14 cellular contexts compared by ENCODE assay signal in the genomic region with DNA sequence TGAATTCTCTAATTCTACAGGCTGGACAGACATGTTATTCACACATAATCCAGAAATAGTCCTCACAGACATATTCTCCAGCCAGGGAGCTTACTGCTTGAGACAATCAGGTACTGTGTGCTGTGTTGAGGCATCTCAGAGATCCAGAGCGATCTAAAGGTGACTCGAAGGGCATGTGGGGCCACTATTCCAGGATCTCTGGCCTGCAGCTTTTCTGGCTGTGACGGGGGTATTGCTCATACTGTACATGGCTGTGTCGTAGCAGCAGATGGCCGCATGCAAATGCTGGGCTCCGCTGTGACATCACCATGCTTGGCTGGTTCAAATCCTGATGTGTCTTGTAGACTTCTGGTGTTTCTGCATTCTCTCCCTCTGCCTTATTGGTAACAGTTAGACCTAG. TPM values are rescaled to one million over a fixed set of nuclear protein-coding genes. Genes with fewer than 3 reads are reported as not detected.
DNase-seq lines count a peak whose midpoint lies in the region; ATAC-seq and TF ChIP-seq lines count a peak whose summit lies in the region.
"Had no signal": no experiment of that assay in that cellular context is flagged by ENCODE, and none has a peak within 500 bp of the region (broad histone marks: within the 10 kb centered on the region; RNA-seq: fewer than 3 reads in every experiment).

No MANE protein-coding gene starts in this region.

- H3K4me3 ChIP-seq in OCI-LY3 (ENCODE audit: low read length) (no peak overlapping the region), fibroblast of mammary gland (ENCODE audit: control insufficient read depth, low read depth, low read length) (no peak overlapping the region), parathyroid adenoma (ENCODE audit: low read depth, low read length) (no peak overlapping the region), upper lobe of right lung (no peak overlapping the region)
- H3K4me3 ChIP-seq: A549, BLaER1, SK-N-MC had no signal

- H3K4me3 Mint-ChIP-seq in activated naive CD8-positive, alpha-beta T cell treated with anti-CD3 and anti-CD28 coated beads, Interleukin-2, amount 10 ng/mL, durations not matched to agents 7 days and 5 days: no peak overlapping the region
- H3K4me3 Mint-ChIP-seq in activated naive CD8-positive, alpha-beta T cell treated with anti-CD3 and anti-CD28 coated beads for 36 hours: no peak overlapping the region
- H3K4me3 Mint-ChIP-seq: CD4-positive, alpha-beta memory T cell; IgD-negative memory B cell had no signal

- POLR2A ChIA-PET in activated naive CD8-positive, alpha-beta T cell treated with anti-CD3 and anti-CD28 coated beads, Interleukin-2, amount 10 ng/mL, durations not matched to agents 7 days and 5 days (lab: Charles Lee): interaction anchor here (1.3 kb wide), 1 partner anchor 80 kb away, joined by 4 read pairs; the partner anchor contains the start of gene SLC17A5

- H3K27ac ChIP-seq in OCI-LY3 (ENCODE audit: low read length) (no peak overlapping the region), parathyroid adenoma (peak overlapping the region; percentile 2), upper lobe of right lung (no peak overlapping the region)
- H3K27ac ChIP-seq: A549, BLaER1, HL-60, SK-N-MC had no signal

- peaks cover 3% of the 10 kb centered on the region for H3K27me3 Mint-ChIP-seq in activated naive CD8-positive, alpha-beta T cell treated with anti-CD3 and anti-CD28 coated beads, Interleukin-2, amount 10 ng/mL, durations not matched to agents 7 days and 5 days
- no peaks in the 10 kb centered on the region for H3K27me3 Mint-ChIP-seq in activated naive CD8-positive, alpha-beta T cell treated with anti-CD3 and anti-CD28 coated beads for 36 hours
- H3K27me3 Mint-ChIP-seq: IgD-negative memory B cell had no signal

- peak overlapping the region; percentile 23 for H3K27ac Mint-ChIP-seq in activated naive CD8-positive, alpha-beta T cell treated with anti-CD3 and anti-CD28 coated beads, Interleukin-2, amount 10 ng/mL, durations not matched to agents 7 days and 5 days
- no peak overlapping the region for H3K27ac Mint-ChIP-seq in activated naive CD8-positive, alpha-beta T cell treated with anti-CD3 and anti-CD28 coated beads for 36 hours
- H3K27ac Mint-ChIP-seq: CD4-positive, alpha-beta memory T cell had no signal

- H3K27me3 ChIP-seq in OCI-LY3 (ENCODE audit: low read depth, low read length) (no peaks in the 10 kb centered on the region), parathyroid adenoma (ENCODE audit: control insufficient read depth, insufficient read depth, low read length) (no peaks in the 10 kb centered on the region), upper lobe of right lung (no peaks in the 10 kb centered on the region)
- H3K27me3 ChIP-seq: BLaER1 had no signal

- H3K9me3 ChIP-seq in OCI-LY3 (ENCODE audit: insufficient read depth, low read length) (no peaks in the 10 kb centered on the region), parathyroid adenoma (ENCODE audit: control insufficient read depth, low read length) (no peaks in the 10 kb centered on the region), upper lobe of right lung (no peaks in the 10 kb centered on the region)
- H3K9me3 ChIP-seq: A549, BLaER1 had no signal

- H3K79me2 ChIP-seq in OCI-LY3 (ENCODE audit: low read length): no peaks in the 10 kb centered on the region
- peaks cover 37% of the 10 kb centered on the region for H3K79me2 ChIP-seq in parathyroid adenoma

- ATAC-seq in activated naive CD8-positive, alpha-beta T cell treated with anti-CD3 and anti-CD28 coated beads, Interleukin-2, amount 10 ng/mL, durations not matched to agents 7 days and 5 days (ENCODE audit: low read depth): no peak
- ATAC-seq in upper lobe of right lung (no peak), left colon (no peak)

- H3K9me3 Mint-ChIP-seq in activated naive CD8-positive, alpha-beta T cell treated with anti-CD3 and anti-CD28 coated beads, Interleukin-2, amount 10 ng/mL, durations not matched to agents 7 days and 5 days: no peaks in the 10 kb centered on the region
- H3K9me3 Mint-ChIP-seq in activated naive CD8-positive, alpha-beta T cell treated with anti-CD3 and anti-CD28 coated beads for 36 hours: no peaks in the 10 kb centered on the region
- H3K9me3 Mint-ChIP-seq: CD4-positive, alpha-beta memory T cell; IgD-negative memory B cell had no signal

- TF ChIP-seq CTCF in OCI-LY3 (IDR thresholded peaks at IDR 0.05; ENCODE audit: low read depth, low read length) (no peak), fibroblast of mammary gland (conservative IDR thresholded peaks at IDR 0.05; ENCODE audit: control insufficient read depth, insufficient read depth, low read depth, low read length) (no peak), parathyroid adenoma (IDR thresholded peaks at IDR 0.05) (no peak), upper lobe of right lung (IDR thresholded peaks at IDR 0.05) (no peak)

- H3K4me2 ChIP-seq in OCI-LY3 (ENCODE audit: low read length) (no peak overlapping the region), parathyroid adenoma (ENCODE audit: low read length) (no peak overlapping the region)
- H3K4me2 ChIP-seq: A549, BLaER1 had no signal

- H3K4me1 ChIP-seq in OCI-LY3 (ENCODE audit: low read length) (peaks cover 24% of the 10 kb centered on the region), parathyroid adenoma (peaks cover 20% of the 10 kb centered on the region), upper lobe of right lung (no peaks in the 10 kb centered on the region)
- H3K4me1 ChIP-seq: BLaER1 had no signal

- H2AFZ ChIP-seq in OCI-LY3 (ENCODE audit: low read depth, low read length) (peak overlapping the region; percentile 94), parathyroid adenoma (no peak overlapping the region)

- no peaks in the 10 kb centered on the region for H3K36me3 Mint-ChIP-seq in activated naive CD8-positive, alpha-beta T cell treated with anti-CD3 and anti-CD28 coated beads, Interleukin-2, amount 10 ng/mL, durations not matched to agents 7 days and 5 days
- peaks cover 7% of the 10 kb centered on the region for H3K36me3 Mint-ChIP-seq in activated naive CD8-positive, alpha-beta T cell treated with anti-CD3 and anti-CD28 coated beads for 36 hours
- H3K36me3 Mint-ChIP-seq: CD4-positive, alpha-beta memory T cell; IgD-negative memory B cell had no signal

- H3K9ac ChIP-seq in OCI-LY3 (ENCODE audit: low read length): no peak overlapping the region
- H3K9ac ChIP-seq in parathyroid adenoma: no peak overlapping the region
- H3K9ac ChIP-seq: BLaER1 had no signal

- intact Hi-C loops in upper lobe of right lung (cut with DNase I): loop anchor here (10.0 kb wide), 1 partner anchor 59 kb away; no protein-coding TSS in a partner anchor
- intact Hi-C loops in left colon (cut with DNase I, micrococcal nuclease): loop anchor here (2.0 to 10.0 kb wide), 2 partner anchors 57 to 59 kb away; no protein-coding TSS in a partner anchor

- DNase-seq in activated naive CD8-positive, alpha-beta T cell treated with anti-CD3 and anti-CD28 coated beads, Interleukin-2, amount 10 ng/mL, durations not matched to agents 7 days and 5 days: no peak
- no peak for DNase-seq in activated naive CD8-positive, alpha-beta T cell treated with anti-CD3 and anti-CD28 coated beads for 36 hours
- DNase-seq in fibroblast of mammary gland (ENCODE audit: low read depth): peak; percentile 49
- no peak for DNase-seq in LoVo (ENCODE audit: low spot score)
- DNase-seq in upper lobe of right lung: no peak
- no peak for DNase-seq in left colon

- H3K4me1 Mint-ChIP-seq in activated naive CD8-positive, alpha-beta T cell treated with anti-CD3 and anti-CD28 coated beads, Interleukin-2, amount 10 ng/mL, durations not matched to agents 7 days and 5 days: peaks cover 9% of the 10 kb centered on the region
- peaks cover 10% of the 10 kb centered on the region for H3K4me1 Mint-ChIP-seq in activated naive CD8-positive, alpha-beta T cell treated with anti-CD3 and anti-CD28 coated beads for 36 hours
- H3K4me1 Mint-ChIP-seq: CD4-positive, alpha-beta memory T cell had no signal

- H3K36me3 ChIP-seq in OCI-LY3 (replicated peaks; ENCODE audit: low read depth, low read length) (no peaks in the 10 kb centered on the region), parathyroid adenoma (ENCODE audit: control insufficient read depth, insufficient read depth, low read length) (no peaks in the 10 kb centered on the region), upper lobe of right lung (peaks cover 3% of the 10 kb centered on the region)
- H3K36me3 ChIP-seq: BLaER1 had no signal

- no peaks in the 10 kb centered on the region for H4K20me1 ChIP-seq in OCI-LY3 (ENCODE audit: insufficient read depth, low read length)
- H4K20me1 ChIP-seq: BLaER1 had no signal

RNA-seq across cellular contexts. Expression of gene CD109, which starts 37.8 kb away (rescaled TPM):
- 1 to 10 TPM; 1.6 to 1.8 TPM for total RNA-seq in activated naive CD8-positive, alpha-beta T cell treated with anti-CD3 and anti-CD28 coated beads, Interleukin-2, amount 10 ng/mL, durations not matched to agents 7 days and 5 days
- 10 to 100 TPM; 12.2 to 12.4 TPM for total RNA-seq in activated naive CD8-positive, alpha-beta T cell treated with anti-CD3 and anti-CD28 coated beads for 36 hours
- total RNA-seq in upper lobe of right lung: 22.1 TPM
- total RNA-seq in left colon: 1 to 10 TPM; 2.2 to 4.3 TPM
